In genomic region chr2:240124651-240125030, GRCh38 we compare ENCODE assay signal across 18 cellular contexts. TPM values are rescaled to one million over a fixed set of nuclear protein-coding genes. Genes with fewer than 3 reads are reported as not detected.
"Had no signal": no experiment of that assay in that cellular context is flagged by ENCODE, and none has a peak within 500 bp of the region (broad histone marks: within the 10 kb centered on the region; RNA-seq: fewer than 3 reads in every experiment).

No MANE protein-coding gene starts in this region.

- H3K4me3 Mint-ChIP-seq: activated T-cell treated with anti-CD3 and anti-CD28 coated beads, Interleukin-2, amount 50 U/mL, for 4 hours; dendritic cell treated with granulocyte-macrophage colony-stimulating factor and Interleukin-4, amounts not matched to agents 40 ng/mL and 50 ng/mL, for 4 days; naive thymus-derived CD8-positive, alpha-beta T cell; T-helper 1 cell treated with Interleukin-12 subunit alpha and Interleukin-12 subunit beta and Interleukin-4 antibody, amounts not matched to agents 30 μg/mL and 1 μg/mL, for 36 hours had no signal

- H3K4me1 ChIP-seq: adrenal gland, parathyroid adenoma had no signal

- H3K4me3 ChIP-seq: adrenal gland, esophagus squamous epithelium had no signal

- H3K27ac Mint-ChIP-seq: dendritic cell treated with granulocyte-macrophage colony-stimulating factor and Interleukin-4, amounts not matched to agents 40 ng/mL and 50 ng/mL, for 4 days; naive thymus-derived CD8-positive, alpha-beta T cell; T-helper 1 cell treated with Interleukin-12 subunit alpha and Interleukin-12 subunit beta and Interleukin-4 antibody, amounts not matched to agents 30 μg/mL and 1 μg/mL, for 36 hours had no signal

- DNase-seq: activated CD4-positive, alpha-beta T cell treated with anti-CD3 and anti-CD28 coated beads, Interleukin-2, amount 50 U/mL, for 1 hour; activated naive CD4-positive, alpha-beta T cell treated with anti-CD3 and anti-CD28 coated beads, Interleukin-2, amount 50 U/mL, for 16 hours; activated T-cell treated with anti-CD3 and anti-CD28 coated beads, Interleukin-2, amount 50 U/mL, for 4 hours; effector memory CD4-positive, alpha-beta T cell; esophagus squamous epithelium; mesendoderm; naive thymus-derived CD8-positive, alpha-beta T cell; stimulated activated naive CD4-positive, alpha-beta T cell treated with Interleukin-2 at 50 U/mL for 16 hours; trophoblast cell had no signal

- H3K9me3 Mint-ChIP-seq: activated T-cell treated with anti-CD3 and anti-CD28 coated beads, Interleukin-2, amount 50 U/mL, for 4 hours; dendritic cell treated with granulocyte-macrophage colony-stimulating factor and Interleukin-4, amounts not matched to agents 40 ng/mL and 50 ng/mL, for 4 days; naive thymus-derived CD8-positive, alpha-beta T cell; T-helper 1 cell treated with Interleukin-12 subunit alpha and Interleukin-12 subunit beta and Interleukin-4 antibody, amounts not matched to agents 30 μg/mL and 1 μg/mL, for 36 hours had no signal

- H3K27me3 ChIP-seq: adrenal gland, esophagus squamous epithelium had no signal

- ATAC-seq: activated T-cell treated with anti-CD3 and anti-CD28 coated beads, Interleukin-2, amount 50 U/mL, for 4 hours; naive thymus-derived CD8-positive, alpha-beta T cell; SK-N-SH treated with all-trans-retinoic acid at 6 μM for 48 hours had no signal

- H3K27ac ChIP-seq: adrenal gland, esophagus squamous epithelium, parathyroid adenoma had no signal

- H3K9me3 ChIP-seq: adrenal gland, esophagus squamous epithelium had no signal

RNA-seq across cellular contexts. Expression of gene OTOS, which starts 15.8 kb away (rescaled TPM):
- total RNA-seq: activated T-cell treated with anti-CD3 and anti-CD28 coated beads, Interleukin-2, amount 50 U/mL, for 4 hours; adrenal gland; bronchial epithelial cell; esophagus squamous epithelium; glomerular endothelial cell; lower leg skin; naive thymus-derived CD8-positive, alpha-beta T cell; temporal lobe had no signal
